In genomic region chr22:20295262-20296064, GRCh38 we compare ENCODE assay signal across 14 cellular contexts. TPM values are rescaled to one million over a fixed set of nuclear protein-coding genes. Genes with fewer than 3 reads are reported as not detected.
DNase-seq lines count a peak whose midpoint lies in the region; ATAC-seq, FAIRE-seq and TF ChIP-seq lines count a peak whose summit lies in the region.
"Had no signal": no experiment of that assay in that cellular context is flagged by ENCODE, and none has a peak within 500 bp of the region (broad histone marks: within the 10 kb centered on the region; RNA-seq: fewer than 3 reads in every experiment).

No MANE protein-coding gene starts in this region.

- no peak for ATAC-seq in GM23338

- H3K27ac Mint-ChIP-seq in GM23338 (no peak overlapping the region), endodermal cell (no peak overlapping the region)

- no peak overlapping the region for H3K4me2 ChIP-seq in GM23338

- H3K36me3 ChIP-seq in GM23338 (ENCODE audit: insufficient read depth) (no peaks in the 10 kb centered on the region), endodermal cell (ENCODE audit: control insufficient read depth, insufficient read depth, low read length) (no peaks in the 10 kb centered on the region)
- H3K36me3 ChIP-seq: HAP-1 had no signal

- H3K27me3 Mint-ChIP-seq in GM23338 (ENCODE audit: insufficient read depth, low read depth, poor library complexity) (peaks cover 29% of the 10 kb centered on the region), endodermal cell (ENCODE audit: insufficient read depth) (peaks cover 49% of the 10 kb centered on the region)
- H3K27me3 Mint-ChIP-seq: CD4-positive, alpha-beta memory T cell had no signal

- no peak overlapping the region for H3K9ac ChIP-seq in endodermal cell (ENCODE audit: extremely low read depth, low read length, poor library complexity, severe bottlenecking)

- no peaks in the 10 kb centered on the region for H3K79me2 ChIP-seq in GM23338 (replicated peaks; ENCODE audit: insufficient read depth)

- H3K4me1 ChIP-seq in GM23338 (ENCODE audit: insufficient read depth) (no peaks in the 10 kb centered on the region; the same call in 1 of the 2 replicates), endodermal cell (ENCODE audit: control insufficient read depth, insufficient read depth, low read length) (no peaks in the 10 kb centered on the region)
- H3K4me1 ChIP-seq: HAP-1 had no signal

- H3K4me1 Mint-ChIP-seq in GM23338 (peaks cover 8% of the 10 kb centered on the region; the same call in 2 of the 3 replicates), endodermal cell (no peaks in the 10 kb centered on the region)

- no peaks in the 10 kb centered on the region for H3K9me2 ChIP-seq in GM23338 (ENCODE audit: insufficient read depth)

- peaks cover 2% of the 10 kb centered on the region; the same call in 1 of the 3 replicates for H3K9me3 Mint-ChIP-seq in GM23338
- no peaks in the 10 kb centered on the region for H3K9me3 Mint-ChIP-seq in endodermal cell
- H3K9me3 Mint-ChIP-seq: CD4-positive, alpha-beta memory T cell had no signal

- H3F3A ChIP-seq in GM23338 (replicated peaks; ENCODE audit: low read depth), result 0 out of 2 replicates have a peak, but pooled peaks cover 3% of the 10 kb centered on the region

- TF ChIP-seq CTCF in GM23338 (conservative IDR thresholded peaks at IDR 0.05; ENCODE audit: low read depth in 2 of 2) (no peak), astrocyte of the cerebellum (IDR thresholded peaks at IDR 0.05; ENCODE audit: low read depth, low read length, missing control alignments) (peak; percentile 5), endodermal cell (conservative IDR thresholded peaks at IDR 0.05) (peak; percentile 23)

- peak; percentile 81 for FAIRE-seq in urothelium cell line (lab: Jason Lieb, UNC)
- FAIRE-seq: GM12891 had no signal

- H3K27me3 ChIP-seq in GM23338 (ENCODE audit: insufficient read depth), result peaks cover 24% of the 10 kb centered on the region
- H3K27me3 ChIP-seq in endodermal cell (ENCODE audit: control insufficient read depth, insufficient read depth, low read length, poor library complexity, severe bottlenecking), result peaks cover 33% of the 10 kb centered on the region

- H3K27ac ChIP-seq in GM23338 (ENCODE audit: low read depth), result no peak overlapping the region
- H3K27ac ChIP-seq in endodermal cell (ENCODE audit: low read depth, low read length), result no peak overlapping the region
- H3K27ac ChIP-seq: C4-2B, HL-60 had no signal

- no peaks in the 10 kb centered on the region for H4K20me1 ChIP-seq in GM23338 (replicated peaks; ENCODE audit: insufficient read depth)

- no peak overlapping the region for H2AFZ ChIP-seq in GM23338

- 89 to 94% methylated on average over 9 to 12 of the region's 12 CpGs for WGBS in endodermal cell (ENCODE audit: insufficient coverage in 1 of 2, insufficient read length in 1 of 2), 2 experiments

- H3K36me3 Mint-ChIP-seq in GM23338 (ENCODE audit: low read depth), result no peaks in the 10 kb centered on the region
- H3K36me3 Mint-ChIP-seq in endodermal cell (ENCODE audit: low read depth), result no peaks in the 10 kb centered on the region
- H3K36me3 Mint-ChIP-seq: CD4-positive, alpha-beta memory T cell had no signal

- no peaks in the 10 kb centered on the region for H3K9me3 ChIP-seq in endodermal cell (ENCODE audit: control insufficient read depth, low read length)
- H3K9me3 ChIP-seq: HAP-1 had no signal

- in situ Hi-C loops in astrocyte of the cerebellum (cut with HindIII; ENCODE audit: low sequenced_read_pairs), result no loop called here

- H3K4me3 ChIP-seq in GM23338, result no peak overlapping the region
- H3K4me3 ChIP-seq in astrocyte of the cerebellum (ENCODE audit: low read depth, low read length), result no peak overlapping the region
- H3K4me3 ChIP-seq in endodermal cell (ENCODE audit: low read length), result no peak overlapping the region
- H3K4me3 ChIP-seq: HAP-1 had no signal

- peak; percentile 25 for DNase-seq in GM23338 (ENCODE audit: low spot score)
- DNase-seq in astrocyte of the cerebellum (ENCODE audit: low read depth), result no peak
- no peak for DNase-seq in endodermal cell
- no peak for DNase-seq in urothelium cell line (ENCODE audit: low spot score)
- DNase-seq in RKO (ENCODE audit: low spot score), result no peak
- no peak for DNase-seq in nucleus accumbens (lab: John Stamatoyannopoulos, UW)
- no peak for DNase-seq in 8988T
- DNase-seq: CD4-positive, alpha-beta memory T cell; DMS79; GOT3 had no signal

- H3K4me3 Mint-ChIP-seq in GM23338, result no peak overlapping the region; the same call in 2 of the 3 replicates
- no peak overlapping the region for H3K4me3 Mint-ChIP-seq in endodermal cell
- H3K4me3 Mint-ChIP-seq: CD4-positive, alpha-beta memory T cell had no signal

TF ChIP-seq in GM23338, 12 proteins besides CTCF, POLR2A, EP300 and RAD21:
- no peak for TF ChIP-seq EZH2phosphoT487 (IDR thresholded peaks at IDR 0.05; ENCODE audit: unreplicated experiment)
- no peak for TF ChIP-seq EZH2 (IDR thresholded peaks at IDR 0.05; ENCODE audit: low read depth, unreplicated experiment)
- TF ChIP-seq NANOG (IDR thresholded peaks at IDR 0.05; ENCODE audit: borderline replicate concordance), result no peak
- TF ChIP-seq ZNF331 (CRISPR knock-in tag; IDR thresholded peaks at IDR 0.05; ENCODE audit: low read depth), result no peak
- no peak for TF ChIP-seq JUNB (IDR thresholded peaks at IDR 0.05; ENCODE audit: unreplicated experiment)
- no peak for TF ChIP-seq CREB1 (CRISPR knock-in tag; IDR thresholded peaks at IDR 0.05; ENCODE audit: low read depth)
- TF ChIP-seq STAT1 (IDR thresholded peaks at IDR 0.05; ENCODE audit: unreplicated experiment), result no peak
- TF ChIP-seq, protein P1, sequence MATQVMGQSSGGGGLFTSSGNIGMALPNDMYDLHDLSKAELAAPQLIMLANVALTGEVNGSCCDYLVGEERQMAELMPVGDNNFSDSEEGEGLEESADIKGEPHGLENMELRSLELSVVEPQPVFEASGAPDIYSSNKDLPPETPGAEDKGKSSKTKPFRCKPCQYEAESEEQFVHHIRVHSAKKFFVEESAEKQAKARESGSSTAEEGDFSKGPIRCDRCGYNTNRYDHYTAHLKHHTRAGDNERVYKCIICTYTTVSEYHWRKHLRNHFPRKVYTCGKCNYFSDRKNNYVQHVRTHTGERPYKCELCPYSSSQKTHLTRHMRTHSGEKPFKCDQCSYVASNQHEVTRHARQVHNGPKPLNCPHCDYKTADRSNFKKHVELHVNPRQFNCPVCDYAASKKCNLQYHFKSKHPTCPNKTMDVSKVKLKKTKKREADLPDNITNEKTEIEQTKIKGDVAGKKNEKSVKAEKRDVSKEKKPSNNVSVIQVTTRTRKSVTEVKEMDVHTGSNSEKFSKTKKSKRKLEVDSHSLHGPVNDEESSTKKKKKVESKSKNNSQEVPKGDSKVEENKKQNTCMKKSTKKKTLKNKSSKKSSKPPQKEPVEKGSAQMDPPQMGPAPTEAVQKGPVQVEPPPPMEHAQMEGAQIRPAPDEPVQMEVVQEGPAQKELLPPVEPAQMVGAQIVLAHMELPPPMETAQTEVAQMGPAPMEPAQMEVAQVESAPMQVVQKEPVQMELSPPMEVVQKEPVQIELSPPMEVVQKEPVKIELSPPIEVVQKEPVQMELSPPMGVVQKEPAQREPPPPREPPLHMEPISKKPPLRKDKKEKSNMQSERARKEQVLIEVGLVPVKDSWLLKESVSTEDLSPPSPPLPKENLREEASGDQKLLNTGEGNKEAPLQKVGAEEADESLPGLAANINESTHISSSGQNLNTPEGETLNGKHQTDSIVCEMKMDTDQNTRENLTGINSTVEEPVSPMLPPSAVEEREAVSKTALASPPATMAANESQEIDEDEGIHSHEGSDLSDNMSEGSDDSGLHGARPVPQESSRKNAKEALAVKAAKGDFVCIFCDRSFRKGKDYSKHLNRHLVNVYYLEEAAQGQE (IDR thresholded peaks at IDR 0.05; ENCODE audit: unreplicated experiment), result no peak

RNA-seq across cellular contexts. Expression of gene DGCR6L, which starts 24.4 kb away (rescaled TPM):
- 66.3 and 72.1 TPM in 2 replicates for total RNA-seq in GM23338 (2014; rRNA removed; shearing (Covaris generic))
- 82.4 and 85.9 TPM in 2 replicates for polyA plus RNA-seq in GM23338 (2016; fragmentation: Nextera tagmentation; extraction: Ambion mirVana)
- total RNA-seq in endodermal cell, result 10 to 100 TPM; 51.3 to 53.7 TPM
- polyA plus RNA-seq in endodermal cell (2013, experiment 1 of 2), result 47.1 TPM
- 44.6 TPM for polyA plus RNA-seq in endodermal cell (2013, experiment 2 of 2)

RNA-seq across cellular contexts. Expression of gene RTN4R, which starts 27.3 kb away (rescaled TPM):
- 33.4 and 38.4 TPM in 2 replicates for total RNA-seq in GM23338 (2014; rRNA removed; shearing (Covaris generic))
- polyA plus RNA-seq in GM23338 (2016; fragmentation: Nextera tagmentation; extraction: Ambion mirVana), result 10.6 and 12.9 TPM in 2 replicates
- total RNA-seq in endodermal cell, result 10 to 100 TPM; 12.8 to 17.7 TPM
- polyA plus RNA-seq in endodermal cell (2013, experiment 1 of 2), result 28.2 TPM
- 24.1 TPM for polyA plus RNA-seq in endodermal cell (2013, experiment 2 of 2)

Comparison
In these comparisons a context has a peak if more than half of its experiments do, and no peak if none do; other contexts are left out.
1. CTCF ChIP-seq: peak in astrocyte of the cerebellum (single experiment) and endodermal cell (single experiment); none in GM23338 (0 of 2).